ENCODE assay signal across 9 cellular contexts in the genomic region with DNA sequence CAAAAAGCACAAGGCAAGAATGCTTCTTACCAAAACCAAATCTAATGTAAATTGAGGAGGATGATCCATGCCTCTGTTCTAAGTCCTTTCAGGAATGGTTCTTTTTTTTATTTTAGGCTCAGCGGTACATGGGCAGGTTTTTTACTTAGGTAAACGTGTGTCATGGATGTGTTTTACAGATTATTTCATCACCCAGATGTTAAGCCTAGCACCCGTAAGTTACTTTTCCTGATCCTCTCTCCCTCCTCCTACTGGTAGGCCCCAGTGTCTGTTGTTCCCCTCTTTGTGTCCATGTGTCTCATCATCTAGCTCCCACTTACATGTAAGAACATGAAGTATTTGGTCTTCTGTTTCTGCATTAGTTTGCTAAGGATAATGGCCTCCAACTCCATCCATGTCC.
"Had no signal": no experiment of that assay in that cellular context is flagged by ENCODE, and none has a peak within 500 bp of the region (broad histone marks: within the 10 kb centered on the region; RNA-seq: fewer than 3 reads in every experiment).

No MANE protein-coding gene starts in this region.

- H3K4me3 Mint-ChIP-seq: GM23338, HFFc6 had no signal

- DNase-seq: H7, HFFc6, KG1 had no signal

- H2AFZ ChIP-seq: GM23338 had no signal

- FAIRE-seq: H1, HTR-8/SVneo, K562 had no signal

- H3K27ac Mint-ChIP-seq: GM23338, HFFc6 had no signal

- H3K4me3 ChIP-seq: GM23338, HAP-1, K562 had no signal

- ATAC-seq: GM23338, HCT116, K562 had no signal

- H3K9me3 ChIP-seq: HAP-1 had no signal

- H3K4me1 Mint-ChIP-seq: GM23338 had no signal

- H3K4me2 ChIP-seq: GM23338 had no signal

- H3K36me3 ChIP-seq: HAP-1 had no signal

- H3K4me1 ChIP-seq: HAP-1 had no signal
